ENCODE assay signal across 17 cellular contexts in genomic region chr22:37459211-37459610, GRCh38. TPM values are rescaled to one million over a fixed set of nuclear protein-coding genes. Genes with fewer than 3 reads are reported as not detected.
DNase-seq lines count a peak whose midpoint lies in the region; TF ChIP-seq lines count a peak whose summit lies in the region.
"Had no signal": no experiment of that assay in that cellular context is flagged by ENCODE, and none has a peak within 500 bp of the region (broad histone marks: within the 10 kb centered on the region; RNA-seq: fewer than 3 reads in every experiment).

No MANE protein-coding gene starts in this region.

- intact Hi-C loops in stomach (cut with DNase I; ENCODE audit: low total_unique reads), result no loop called here

- no peak for TF ChIP-seq EP300 in stomach (IDR thresholded peaks at IDR 0.05)

- DNase-seq in NCI-H748 (lab: John Stamatoyannopoulos, UW; ENCODE audit: unreplicated experiment) (peak; percentile 21), NCI-H748 treated with DMSO at 0.1 percent for 48 hours (lab: John Stamatoyannopoulos, UW) (no peak), Daoy (ENCODE audit: low read depth) (peak; percentile 22), SK-MEL-5 (ENCODE audit: low read depth, low spot score) (peak; percentile 19), stomach (peak; percentile 42), HAP-1 (ENCODE audit: low spot score in 2 of 2) (no peak)
- no peak for DNase-seq in activated CD4-positive, alpha-beta T cell treated with anti-CD3 and anti-CD28 coated beads, Interleukin-2, amount 50 U/mL, for 4 hours
- DNase-seq: ACHN, GF-D8, GM23248, HCEC 1CT, IMR-90, Karpas-422, SHP77, SK-N-SH had no signal

- no peaks in the 10 kb centered on the region for H3K9me3 ChIP-seq in stomach
- no peaks in the 10 kb centered on the region for H3K9me3 ChIP-seq in HAP-1
- H3K9me3 ChIP-seq: SK-N-SH had no signal

- in situ Hi-C loops in SK-MEL-5 (cut with HindIII; ENCODE audit: low pct_unique_long_range_greater_than_20kb, low sequenced_read_pairs) (no loop called here), HAP-1 (cut with MboI; ENCODE audit: low sequenced_read_pairs) (loop anchor here (5.0 kb wide), 1 partner anchor 142 kb away; no protein-coding TSS in a partner anchor)

- no peak overlapping the region for H3K27ac ChIP-seq in stomach
- H3K27ac ChIP-seq: C4-2B, GM23248 had no signal

- TF ChIP-seq POLR2A in stomach (IDR thresholded peaks at IDR 0.05), result no peak

- no peaks in the 10 kb centered on the region for H3K36me3 ChIP-seq in stomach
- H3K36me3 ChIP-seq in HAP-1 (replicated peaks), result no peaks in the 10 kb centered on the region

- H3K4me1 ChIP-seq in stomach (peaks cover 0 to 34% (median 14%) of the 10 kb centered on the region in 4 donors), HAP-1 (no peaks in the 10 kb centered on the region)

- H3K4me3 ChIP-seq in stomach (no peak overlapping the region), HAP-1 (no peak overlapping the region)
- H3K4me3 ChIP-seq: GM23248 had no signal

- H3K27me3 ChIP-seq in stomach (peaks cover 0 to 80% (median 0%) of the 10 kb centered on the region in 3 donors), HAP-1 (ENCODE audit: low read depth) (no peaks in the 10 kb centered on the region)

- TF ChIP-seq CTCF in stomach (IDR thresholded peaks at IDR 0.05), result no peak

- 40 to 56% (median 53%) methylated on average over 9 of the region's 9 CpGs for WGBS in stomach, 5 donors

RNA-seq across cellular contexts. Expression of gene MFNG, which starts 27.0 kb away (rescaled TPM):
- total RNA-seq in Daoy (2014; rRNA removed; shearing (Covaris generic)), result 2.4 and 3.0 TPM in 2 replicates
- total RNA-seq in SK-MEL-5 (2014; rRNA removed; shearing (Covaris generic)), result 0.37 TPM in 1 of 2 replicates, not detected in the other
- not detected in 2 replicates for polyA plus RNA-seq in SK-MEL-5 (2015; cell fraction: cytosol; rRNA removed)
- polyA plus RNA-seq in SK-MEL-5 (2015; cell fraction: nucleus; rRNA removed), result 1.6 TPM in 1 of 2 replicates, not detected in the other
- 10 to 100 TPM in 3 of 5 donors, 1 to 10 TPM in 2; 1.7 to 86.4 (median 11.2) TPM for total RNA-seq in stomach
- polyA plus RNA-seq in stomach, result 10 to 100 TPM in 1 of 3 donors, 1 to 10 TPM in 2; 3.8 to 10.2 (median 6.7) TPM
- total RNA-seq: GM23248, IMR-90, RPMI7951 had no signal
- polyA plus RNA-seq: GM23248 had no signal

RNA-seq across cellular contexts. Expression of gene ELFN2, which starts 31.9 kb away (rescaled TPM):
- 2.0 and 2.3 TPM in 2 replicates for total RNA-seq in Daoy (2014; rRNA removed; shearing (Covaris generic))
- 0.34 and 0.40 TPM in 2 replicates for total RNA-seq in SK-MEL-5 (2014; rRNA removed; shearing (Covaris generic))
- 0.25 and 0.47 TPM in 2 replicates for polyA plus RNA-seq in SK-MEL-5 (2015; cell fraction: cytosol; rRNA removed)
- 0.19 and 0.76 TPM in 2 replicates for polyA plus RNA-seq in SK-MEL-5 (2015; cell fraction: nucleus; rRNA removed)
- total RNA-seq in stomach, result under 1 TPM in 2 of 5 donors, not detected in 3; 0.18 to 0.89 TPM
- under 1 TPM in 1 of 3 donors, not detected in 2; 0.03 TPM for polyA plus RNA-seq in stomach

Comparison
In these comparisons a context has a peak if more than half of its experiments do, and no peak if none do; other contexts are left out.
1. DNase-seq: peak in NCI-H748 (single experiment), Daoy (single experiment), SK-MEL-5 (single experiment) and stomach (single experiment); none in NCI-H748 treated with DMSO at 0.1 percent for 48 hours (single experiment), HAP-1 (0 of 2) and activated CD4-positive, alpha-beta T cell treated with anti-CD3 and anti-CD28 coated beads, Interleukin-2, amount 50 U/mL, for 4 hours (0 of 2).